ENCODE assay signal across 9 cellular contexts in genomic region chr17:61402978-61403845, GRCh38. TPM values are rescaled to one million over a fixed set of nuclear protein-coding genes. Genes with fewer than 3 reads are reported as not detected.
A peak's percentile ranks its signal among the peaks of the same experiment; 100 is the strongest.
DNase-seq lines count a peak whose midpoint lies in the region; TF ChIP-seq lines count a peak whose summit lies in the region.
"Had no signal": no experiment of that assay in that cellular context is flagged by ENCODE, and none has a peak within 500 bp of the region (broad histone marks: within the 10 kb centered on the region; RNA-seq: fewer than 3 reads in every experiment).

No MANE protein-coding gene starts in this region.

- POLR2A ChIA-PET in AG04450 (lab: Yijun Ruan, JAX) = interaction anchor here (0.7 to 1.1 kb wide), 4 partner anchors 10 to 195 kb away, joined by 3 to 5 read pairs (median 3); no protein-coding TSS in a partner anchor

- peak overlapping the region; percentile 98 for H3K4me3 ChIP-seq in AG04450 (ENCODE audit: low read depth, low read length)
- peak overlapping the region; percentile 19 to 51 for H3K4me3 ChIP-seq in mucosa of rectum (ENCODE audit: low read length in 2 of 2)

- no peak overlapping the region for H3K27ac Mint-ChIP-seq in activated naive CD8-positive, alpha-beta T cell treated with anti-CD3 and anti-CD28 coated beads for 36 hours

- H3K9ac ChIP-seq in mucosa of rectum (ENCODE audit: low read depth in 1 of 2, low read length in 2 of 2) = no peak overlapping the region

- no peaks in the 10 kb centered on the region for H3K36me3 ChIP-seq in mucosa of rectum (ENCODE audit: control insufficient read depth in 2 of 2, insufficient read depth in 2 of 2, low read length in 2 of 2)

- H3K27ac ChIP-seq in AG04450 (ENCODE audit: low read depth, low read length) (peak overlapping the region; percentile 93), mucosa of rectum (ENCODE audit: low read depth in 2 of 2, low read length in 2 of 2) (peak overlapping the region; percentile 7 to 59)
- H3K27ac ChIP-seq: epithelial cell of prostate had no signal

- TF ChIP-seq CTCF in AG04450 (IDR thresholded peaks at IDR 0.05; ENCODE audit: low read depth, low read length) = no peak

- no peaks in the 10 kb centered on the region for H3K36me3 Mint-ChIP-seq in activated naive CD8-positive, alpha-beta T cell treated with anti-CD3 and anti-CD28 coated beads for 36 hours

- H3K4me1 Mint-ChIP-seq in activated naive CD8-positive, alpha-beta T cell treated with anti-CD3 and anti-CD28 coated beads for 36 hours = peaks cover 24% of the 10 kb centered on the region

- DNase-seq in AG04450 (ENCODE audit: low read depth, low spot score) (no peak), NCI-H1436 treated with DMSO at 0.1 percent for 48 hours (lab: John Stamatoyannopoulos, UW) (peak; percentile 60), LoVo (ENCODE audit: low spot score) (no peak), globus pallidus (ENCODE audit: low spot score) (no peak), cerebellar cortex (ENCODE audit: low spot score) (no peak)
- DNase-seq in activated naive CD8-positive, alpha-beta T cell treated with anti-CD3 and anti-CD28 coated beads for 36 hours = no peak
- no peak for DNase-seq in activated CD4-positive, CD25-positive, alpha-beta regulatory T cell (lab: John Stamatoyannopoulos, UW)

- H3K27me3 ChIP-seq in AG04450 (ENCODE audit: control insufficient read depth, insufficient read depth, low read length) (no peaks in the 10 kb centered on the region), mucosa of rectum (ENCODE audit: control insufficient read depth in 2 of 2, insufficient read depth in 2 of 2, low read length in 2 of 2) (peaks cover 69 to 79% of the 10 kb centered on the region in 2 donors)

- peaks cover 5 to 9% of the 10 kb centered on the region in 2 donors for H3K4me1 ChIP-seq in mucosa of rectum (ENCODE audit: control insufficient read depth in 2 of 2, insufficient read depth in 2 of 2, low read length in 2 of 2)

- no peaks in the 10 kb centered on the region for H3K9me3 Mint-ChIP-seq in activated naive CD8-positive, alpha-beta T cell treated with anti-CD3 and anti-CD28 coated beads for 36 hours

- H3K27me3 Mint-ChIP-seq in activated naive CD8-positive, alpha-beta T cell treated with anti-CD3 and anti-CD28 coated beads for 36 hours = peaks cover 84% of the 10 kb centered on the region

- CTCF ChIA-PET in AG04450 (lab: Charles Lee) = interaction anchor here (0.6 to 1.3 kb wide), 3 partner anchors 9 to 432 kb away, joined by 4 to 9 read pairs (median 4); no protein-coding TSS in a partner anchor

- H3K9me3 ChIP-seq in AG04450 (ENCODE audit: control insufficient read depth, insufficient read depth, low read length) (no peaks in the 10 kb centered on the region; the same call in 1 of the 2 replicates), mucosa of rectum (ENCODE audit: control insufficient read depth in 2 of 2, low read length in 2 of 2) (no peaks in the 10 kb centered on the region)

- H3K4me3 Mint-ChIP-seq in activated naive CD8-positive, alpha-beta T cell treated with anti-CD3 and anti-CD28 coated beads for 36 hours = peak overlapping the region; percentile 63

RNA-seq across cellular contexts. Expression of gene TBX2, which starts 3.6 kb away (rescaled TPM):
- polyA plus RNA-seq in AG04450 (2011; rRNA removed) = 18.3 and 22.0 TPM in 2 replicates
- 36.1 and 52.1 TPM in 2 replicates for polyA minus RNA-seq in AG04450 (2011; rRNA and poly(A)+ RNA removed)
- total RNA-seq in activated naive CD8-positive, alpha-beta T cell treated with anti-CD3 and anti-CD28 coated beads for 36 hours = not detected

RNA-seq across cellular contexts. Expression of gene TBX4, which starts 49.0 kb away (rescaled TPM):
- 0.06 and 0.11 TPM in 2 replicates for polyA plus RNA-seq in AG04450 (2011; rRNA removed)
- not detected in 2 replicates for polyA minus RNA-seq in AG04450 (2011; rRNA and poly(A)+ RNA removed)
- not detected for total RNA-seq in activated naive CD8-positive, alpha-beta T cell treated with anti-CD3 and anti-CD28 coated beads for 36 hours
